ENCODE assay signal across 23 cellular contexts in the genomic region with DNA sequence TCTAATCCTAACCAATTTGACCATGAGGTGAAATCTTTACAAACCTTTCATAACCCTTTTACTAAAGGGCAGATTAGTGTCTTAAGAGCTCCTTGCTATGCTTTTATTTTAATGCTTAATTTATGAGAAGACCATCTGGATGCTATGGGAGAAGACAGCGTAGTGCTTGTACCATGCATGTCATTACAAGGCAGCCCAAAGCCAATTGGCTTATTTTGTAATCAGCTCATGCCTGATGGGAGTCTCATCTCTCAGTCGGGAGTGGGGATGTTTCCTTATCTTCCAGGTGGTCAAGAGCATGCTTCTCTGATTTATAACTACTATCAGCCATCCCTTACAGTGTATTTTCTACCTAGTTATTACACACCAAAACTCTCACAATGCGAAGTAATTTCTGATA.
"Had no signal": no experiment of that assay in that cellular context is flagged by ENCODE, and none has a peak within 500 bp of the region (broad histone marks: within the 10 kb centered on the region; RNA-seq: fewer than 3 reads in every experiment).

No MANE protein-coding gene starts in this region.

- H3K36me3 ChIP-seq: colonic mucosa, esophagus squamous epithelium, left ventricle myocardium inferior, right lobe of liver, spleen had no signal

- H3K79me2 ChIP-seq: hepatocyte, parathyroid adenoma had no signal

- H3K4me3 ChIP-seq: colonic mucosa, esophagus squamous epithelium, hepatocyte, left ventricle myocardium inferior, lung, psoas muscle, right lobe of liver, spleen had no signal

- H3K4me1 ChIP-seq: colonic mucosa, foreskin keratinocyte, left ventricle myocardium inferior, parathyroid adenoma, psoas muscle, right lobe of liver, spleen had no signal

- ATAC-seq: foreskin keratinocyte; left cardiac atrium; natural killer cell treated with Interleukin-12 subunit alpha and Interleukin-12 subunit beta and Interleukin-15 and Interleukin-18, amount 100 ng/mL, for 72 hours; psoas muscle; right lobe of liver had no signal

- H3K27ac ChIP-seq: colonic mucosa, foreskin keratinocyte, hepatocyte, left ventricle myocardium inferior, parathyroid adenoma, psoas muscle, right lobe of liver, spleen had no signal

- H3K4me3 Mint-ChIP-seq: natural killer cell treated with Interleukin-12 subunit alpha and Interleukin-12 subunit beta and Interleukin-15 and Interleukin-18, amount 100 ng/mL, for 72 hours had no signal

- H3K4me2 ChIP-seq: hepatocyte had no signal

- H3K27ac Mint-ChIP-seq: natural killer cell treated with Interleukin-12 subunit alpha and Interleukin-12 subunit beta and Interleukin-15 and Interleukin-18, amount 100 ng/mL, for 72 hours had no signal

- H3K9ac ChIP-seq: parathyroid adenoma had no signal

- H2AFZ ChIP-seq: hepatocyte, parathyroid adenoma had no signal

- H3K9me3 ChIP-seq: colonic mucosa, esophagus squamous epithelium, left ventricle myocardium inferior, psoas muscle, right lobe of liver had no signal

- H3K27me3 ChIP-seq: colonic mucosa, esophagus squamous epithelium, foreskin keratinocyte, hepatocyte, right lobe of liver, spleen had no signal

- DNase-seq: colonic mucosa; dermis blood vessel endothelial cell; esophagus squamous epithelium; foreskin keratinocyte; head of caudate nucleus; kidney; left cardiac atrium; left ventricle myocardium inferior; mesenchymal stem cell; midbrain; psoas muscle; retina; right lobe of liver; spleen; stimulated activated CD4-positive, alpha-beta T cell treated with anti-CD3 and anti-CD28 coated beads, Interleukin-15, amount 100 ng/mL, for 24 hours; stimulated activated CD4-positive, alpha-beta T cell treated with anti-CD3 and anti-CD28 coated beads, Interleukin-1b, Interleukin-23, amount 100 ng/mL, for 48 hours; stimulated activated CD4-positive, alpha-beta T cell treated with anti-CD3 and anti-CD28 coated beads, Interleukin-4, amount 100 ng/mL, for 24 hours; stimulated activated naive CD4-positive, alpha-beta T cell treated with Interleukin-2 at 50 U/mL for 16 hours; trophoblast cell had no signal
